ENCODE assay signal across 8 cellular contexts in the genomic region with DNA sequence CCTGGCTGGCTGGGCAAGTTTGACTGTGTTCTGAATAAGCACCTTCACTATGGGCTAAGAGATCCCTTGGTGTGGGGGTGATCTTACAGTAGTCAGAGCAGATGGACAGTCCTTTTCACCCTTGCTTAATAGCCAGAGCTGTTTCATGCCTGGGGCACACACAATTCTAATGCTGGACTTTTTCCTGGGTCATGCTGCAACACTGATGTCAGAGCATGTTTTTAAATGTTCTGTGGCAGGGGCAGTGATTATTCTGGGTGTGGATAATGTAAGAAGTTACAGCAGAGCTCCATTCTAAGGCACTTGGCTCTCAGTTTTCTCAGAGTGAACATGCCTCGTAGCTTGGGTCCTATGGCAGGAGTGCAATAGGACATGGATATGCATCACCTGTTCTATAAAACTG. TPM values are rescaled to one million over a fixed set of nuclear protein-coding genes. Genes with fewer than 3 reads are reported as not detected.
DNase-seq lines count a peak whose midpoint lies in the region; ATAC-seq, FAIRE-seq and TF ChIP-seq lines count a peak whose summit lies in the region.

No MANE protein-coding gene starts in this region.

- 83% methylated on average over 1 of the region's 1 CpG for WGBS in mesenchymal stem cell

- DNase-seq in A673 (ENCODE audit: low spot score), result no peak
- no peak for DNase-seq in astrocyte (ENCODE audit: low read depth)
- no peak for DNase-seq in mesenchymal stem cell

- intact Hi-C loops in A673 (cut with micrococcal nuclease; ENCODE audit: unreplicated experiment), result no loop called here

- no peak for ATAC-seq in GM19328 (IDR thresholded peaks at IDR 0.05; ENCODE audit: unreplicated experiment)
- ATAC-seq in HG02798 (IDR thresholded peaks at IDR 0.05; ENCODE audit: poor library complexity, unreplicated experiment), result no peak
- ATAC-seq in activated CD4-positive, CD25-positive, alpha-beta regulatory T cell treated with anti-CD3 and anti-CD28 coated beads, Interleukin-2, amount 50 U/mL, for 24 hours, result no peak
- no peak for ATAC-seq in HG02623 (IDR thresholded peaks at IDR 0.05; ENCODE audit: unreplicated experiment)

- no peak overlapping the region for H2AK5ac ChIP-seq in mesenchymal stem cell (ENCODE audit: low read length, severe bottlenecking)

- peak overlapping the region; percentile 100 for H3K9ac ChIP-seq in astrocyte (ENCODE audit: low read length)
- H3K9ac ChIP-seq in mesenchymal stem cell (ENCODE audit: low read length), result peak overlapping the region; percentile 98

- no peak overlapping the region for H3K23ac ChIP-seq in mesenchymal stem cell (ENCODE audit: low read length in 2 of 2)

- H2BK12ac ChIP-seq in mesenchymal stem cell (ENCODE audit: low read length in 2 of 2), result no peak overlapping the region

- H3K36me3 ChIP-seq in A673 (ENCODE audit: insufficient read depth, low read length, poor library complexity, severe bottlenecking), result peaks cover 80% of the 10 kb centered on the region
- H3K36me3 ChIP-seq in HEK293 (ENCODE audit: control insufficient read depth in 2 of 2, insufficient read depth in 1 of 2, low read length in 2 of 2), result peaks cover 48 to 81% of the 10 kb centered on the region in 2 experiments
- H3K36me3 ChIP-seq in astrocyte (ENCODE audit: insufficient read depth, low read length), result peaks cover 56% of the 10 kb centered on the region
- peaks cover 64 to 74% of the 10 kb centered on the region in 2 experiments for H3K36me3 ChIP-seq in mesenchymal stem cell (ENCODE audit: control insufficient read depth in 1 of 2, insufficient read depth in 2 of 2, low read depth in 1 of 2, low read length in 2 of 2)

- H3K4me1 ChIP-seq in A673 (ENCODE audit: insufficient read depth, low read length, poor library complexity, severe bottlenecking), result peaks cover 35% of the 10 kb centered on the region
- peaks cover 5% of the 10 kb centered on the region for H3K4me1 ChIP-seq in HEK293 (ENCODE audit: control insufficient read depth, insufficient read depth, low read length)
- H3K4me1 ChIP-seq in astrocyte (ENCODE audit: insufficient read depth, low read length), result peaks cover 45% of the 10 kb centered on the region
- peaks cover 29% of the 10 kb centered on the region for H3K4me1 ChIP-seq in mesenchymal stem cell (ENCODE audit: control insufficient read depth, insufficient read depth, low read depth, low read length)

- peak overlapping the region; percentile 34 for H3K27ac Mint-ChIP-seq in astrocyte (ENCODE audit: unreplicated experiment)

- POLR2A ChIA-PET in A673 (lab: Charles Lee; ENCODE audit: low non-redundant PET), result interaction anchor here (0.5 to 0.7 kb wide), 2 partner anchors 230 to 356 kb away, joined by 3 to 5 read pairs; a partner anchor contains a TSS
- POLR2A ChIA-PET in HEK293 (lab: Yijun Ruan, JAX), result interaction anchor here (1.0 to 8.2 kb wide), 4 partner anchors 10 to 246 kb away, joined by 3 to 98 read pairs (median 42); a partner anchor contains a TSS

- H3K4me3 ChIP-seq in A673 (ENCODE audit: low read depth, low read length, poor library complexity, severe bottlenecking), result peak overlapping the region; percentile 95
- H3K4me3 ChIP-seq in HEK293 (ENCODE audit: low read depth, low read length), result no peak overlapping the region
- H3K4me3 ChIP-seq in astrocyte (ENCODE audit: insufficient read depth, low read depth, low read length), result peak overlapping the region; percentile 88
- H3K4me3 ChIP-seq in mesenchymal stem cell (ENCODE audit: insufficient read depth in 1 of 2, low read depth in 1 of 2, low read length in 2 of 2), result peak overlapping the region in 1 of 2 experiments; percentile 94

- H4K8ac ChIP-seq in mesenchymal stem cell (ENCODE audit: low read length), result no peak overlapping the region

- no peak overlapping the region for H3K14ac ChIP-seq in mesenchymal stem cell (ENCODE audit: low read length in 2 of 2)

- H2BK15ac ChIP-seq in mesenchymal stem cell (ENCODE audit: low read depth, poor library complexity, severe bottlenecking), result no peak overlapping the region

- no peak overlapping the region for H2BK120ac ChIP-seq in mesenchymal stem cell (ENCODE audit: low read depth, low read length)

- H3K4me2 ChIP-seq in astrocyte (ENCODE audit: low read length), result peak overlapping the region; percentile 97
- no peak overlapping the region for H3K4me2 ChIP-seq in mesenchymal stem cell (ENCODE audit: low read length, poor library complexity, severe bottlenecking)

- TF ChIP-seq CTCF in A673 (conservative IDR thresholded peaks at IDR 0.05; ENCODE audit: low read depth, low read length), result no peak
- TF ChIP-seq CTCF in HEK293 (tag by site-specific recombination; IDR thresholded peaks at IDR 0.05), result no peak
- no peak for TF ChIP-seq CTCF in astrocyte (IDR thresholded peaks at IDR 0.05; ENCODE audit: insufficient read depth, low read depth, low read length)

- no peak overlapping the region for H3K18ac ChIP-seq in mesenchymal stem cell (ENCODE audit: low read depth in 1 of 2, low read length in 2 of 2)

- H3K79me2 ChIP-seq in astrocyte (ENCODE audit: insufficient read depth, low read length), result peaks cover 83% of the 10 kb centered on the region

- peaks cover 5% of the 10 kb centered on the region for H3K79me1 ChIP-seq in mesenchymal stem cell (replicated peaks; ENCODE audit: low read length, poor library complexity, severe bottlenecking)

- no peaks in the 10 kb centered on the region for H3K27me3 Mint-ChIP-seq in astrocyte (ENCODE audit: low read depth, unreplicated experiment)

- H3K27me3 ChIP-seq in A673 (replicated peaks; ENCODE audit: insufficient read depth, low read depth, low read length, poor library complexity), result no peaks in the 10 kb centered on the region
- H3K27me3 ChIP-seq in astrocyte (ENCODE audit: insufficient read depth, low read length), result no peaks in the 10 kb centered on the region
- H3K27me3 ChIP-seq in mesenchymal stem cell (ENCODE audit: control insufficient read depth in 1 of 2, insufficient read depth in 1 of 2, low read length in 2 of 2), result no peaks in the 10 kb centered on the region

- peak overlapping the region; percentile 53 for H3K27ac ChIP-seq in A673 (ENCODE audit: low read depth, low read length, poor library complexity, severe bottlenecking)
- H3K27ac ChIP-seq in HEK293 (ENCODE audit: extremely low read depth, low read depth, low read length), result peak overlapping the region; percentile 35
- no peak overlapping the region for H3K27ac ChIP-seq in astrocyte (ENCODE audit: low read depth, low read length)
- H3K27ac ChIP-seq in mesenchymal stem cell (ENCODE audit: low read length, poor library complexity, severe bottlenecking), result no peak overlapping the region

- peaks cover 73% of the 10 kb centered on the region for H4K20me1 ChIP-seq in astrocyte (ENCODE audit: insufficient read depth, low read length)

- H3K4me1 Mint-ChIP-seq in astrocyte (ENCODE audit: low read depth, unreplicated experiment), result peaks cover 48% of the 10 kb centered on the region

- peaks cover 40% of the 10 kb centered on the region for H3K36me3 Mint-ChIP-seq in astrocyte (ENCODE audit: low read depth, unreplicated experiment)

- CTCF ChIA-PET in A673 (lab: Charles Lee) (interaction anchor here (1.5 kb wide), 1 partner anchor 15 kb away, joined by 3 read pairs; no protein-coding TSS in a partner anchor), HEK293 (lab: Yijun Ruan, JAX) (interaction anchor here (1.3 to 1.5 kb wide), 3 partner anchors 11 to 112 kb away, joined by 3 to 6 read pairs (median 3); no protein-coding TSS in a partner anchor)

- H2AFZ ChIP-seq in astrocyte (ENCODE audit: low read depth, low read length) (no peak overlapping the region), mesenchymal stem cell (ENCODE audit: low read depth, low read length) (no peak overlapping the region)

- peak overlapping the region; percentile 97 for H3K4me3 Mint-ChIP-seq in astrocyte (ENCODE audit: unreplicated experiment)

- no peak overlapping the region for H3K4ac ChIP-seq in mesenchymal stem cell (ENCODE audit: low read depth in 1 of 2, low read length in 2 of 2)

- no peak overlapping the region for H4K91ac ChIP-seq in mesenchymal stem cell (ENCODE audit: low read length)

- H3K9me3 ChIP-seq in A673 (ENCODE audit: low read depth, low read length, poor library complexity, severe bottlenecking) (no peaks in the 10 kb centered on the region), HEK293 (ENCODE audit: control insufficient read depth, insufficient read depth, low read depth, low read length) (no peaks in the 10 kb centered on the region), astrocyte (ENCODE audit: insufficient read depth, low read depth, low read length) (no peaks in the 10 kb centered on the region), mesenchymal stem cell (ENCODE audit: control insufficient read depth, low read length) (no peaks in the 10 kb centered on the region)

- H2BK5ac ChIP-seq in mesenchymal stem cell (ENCODE audit: low read depth, low read length, poor library complexity, severe bottlenecking), result no peak overlapping the region

- no TSS peak for BruUV-seq in A673 (replicated peaks; lab: Mats Ljungman, UMichigan)

- FAIRE-seq in astrocyte (lab: Jason Lieb, UNC), result no peak

- no peaks in the 10 kb centered on the region for H3K9me3 Mint-ChIP-seq in astrocyte (ENCODE audit: unreplicated experiment)

RNA-seq across cellular contexts. Expression of a gene that starts 4.0 kb away (rescaled TPM):
- total RNA-seq in A673 (2021), result 1.6 and 1.8 TPM in 2 replicates
- 4.4 and 6.2 TPM in 2 replicates for total RNA-seq in astrocyte
- polyA plus RNA-seq in mesenchymal stem cell (2013, experiment 1 of 2), result 30.9 TPM
- polyA plus RNA-seq in mesenchymal stem cell (2013, experiment 2 of 2), result 30.8 TPM

RNA-seq across cellular contexts. Expression of a gene that starts 8.2 kb away (rescaled TPM):
- 133 and 149 TPM in 2 replicates for total RNA-seq in A673 (2021)
- 44.6 and 51.2 TPM in 2 replicates for total RNA-seq in astrocyte
- polyA plus RNA-seq in mesenchymal stem cell (2013, experiment 1 of 2), result 81.6 TPM
- polyA plus RNA-seq in mesenchymal stem cell (2013, experiment 2 of 2), result 78.5 TPM

RNA-seq across cellular contexts. Expression of a gene that starts 13.8 kb away (rescaled TPM):
- 113 and 122 TPM in 2 replicates for total RNA-seq in A673 (2021)
- 51.4 and 58.7 TPM in 2 replicates for total RNA-seq in astrocyte
- 27.5 TPM for polyA plus RNA-seq in mesenchymal stem cell (2013, experiment 1 of 2)
- polyA plus RNA-seq in mesenchymal stem cell (2013, experiment 2 of 2), result 27.0 TPM

RNA-seq across cellular contexts. Expression of a gene that starts 14.4 kb away (rescaled TPM):
- total RNA-seq in A673 (2021) (0.87 and 1.3 TPM in 2 replicates), astrocyte (1.7 and 4.0 TPM in 2 replicates)
- 0.98 TPM for polyA plus RNA-seq in mesenchymal stem cell (2013, experiment 1 of 2)
- polyA plus RNA-seq in mesenchymal stem cell (2013, experiment 2 of 2), result 1.0 TPM

RNA-seq across cellular contexts. Expression of a gene that starts 16.9 kb away (rescaled TPM):
- total RNA-seq in A673 (2021), result 0.69 and 0.74 TPM in 2 replicates
- total RNA-seq in astrocyte, result 0.43 and 0.93 TPM in 2 replicates
- polyA plus RNA-seq in mesenchymal stem cell (2013, experiment 1 of 2), result 0.61 TPM
- 0.23 TPM for polyA plus RNA-seq in mesenchymal stem cell (2013, experiment 2 of 2)

Comparison
In these comparisons a context has a peak if more than half of its experiments do, and no peak if none do; other contexts are left out.
1. H3K27ac ChIP-seq: peak in A673 (single experiment) and HEK293 (single experiment); none in astrocyte (single experiment) and mesenchymal stem cell (single experiment).